In the genomic region with DNA sequence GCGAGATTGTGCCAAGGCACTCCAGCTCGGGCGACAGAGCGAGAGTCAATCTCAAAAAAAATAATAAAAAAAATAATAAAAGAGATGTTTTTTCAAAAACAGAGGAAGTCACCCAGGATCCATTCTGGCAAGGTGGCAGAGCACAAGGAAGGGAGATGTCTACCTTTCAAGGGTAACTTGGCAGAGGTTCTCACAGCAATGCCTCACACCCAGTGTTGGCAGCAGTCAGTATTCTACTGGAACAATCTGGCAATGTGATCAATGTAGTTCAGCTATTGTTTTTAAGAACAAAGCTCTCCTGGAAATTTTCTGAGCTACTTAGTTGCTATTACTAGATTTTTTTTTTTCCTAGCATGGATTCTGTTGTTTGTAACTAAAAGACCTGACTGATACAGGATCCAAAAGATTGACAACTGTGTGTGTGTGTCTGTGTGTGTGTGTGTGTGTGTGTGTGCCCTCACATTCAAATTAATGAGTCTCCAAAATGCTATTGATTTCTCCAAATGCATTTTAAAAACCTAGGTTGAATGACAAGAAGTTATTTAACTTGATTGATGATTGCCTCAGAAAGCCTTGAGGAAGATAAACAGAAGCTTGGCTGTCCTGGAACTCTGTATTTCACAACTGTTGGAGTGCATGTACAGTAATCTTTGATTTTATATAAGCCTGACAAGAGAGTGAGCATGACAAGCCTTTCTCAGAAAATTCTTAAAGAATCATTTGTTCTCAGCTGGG, we compare ENCODE assay signal across 1 cellular context.
TF ChIP-seq lines count a peak whose summit lies in the region.

No MANE protein-coding gene starts in this region.

TF ChIP-seq in HepG2, 621 proteins besides CTCF, POLR2A, EP300 and RAD21 (continued from another document and continues in another):
- no peak for TF ChIP-seq GPBP1L1 (CRISPR knock-in tag; IDR thresholded peaks at IDR 0.05)
- no peak for TF ChIP-seq SKI (IDR thresholded peaks at IDR 0.05; ENCODE audit: partially characterized antibody)
- no peak for TF ChIP-seq ZNF550 (CRISPR knock-in tag; IDR thresholded peaks at IDR 0.05; ENCODE audit: borderline replicate concordance)
- no peak for TF ChIP-seq YY1 (IDR thresholded peaks at IDR 0.05; ENCODE audit: insufficient read depth, insufficient replicate concordance, low read depth, low read length)
- no peak for TF ChIP-seq SOX13 (IDR thresholded peaks at IDR 0.05)
- peak in 1 of 2 experiments; percentile 43; a peak in 1 of 4 replicates for TF ChIP-seq SOX13 (CRISPR knock-in tag; conservative IDR thresholded peaks at IDR 0.05 in 1 of 2, IDR thresholded peaks at IDR 0.05 in 1 of 2)
- no peak for TF ChIP-seq AGO1 (IDR thresholded peaks at IDR 0.05; ENCODE audit: low read depth, low read length, poor library complexity, severe bottlenecking)
- peak; percentile 68 for TF ChIP-seq HOXA5 (CRISPR knock-in tag; IDR thresholded peaks at IDR 0.05)
- TF ChIP-seq, protein P1, sequence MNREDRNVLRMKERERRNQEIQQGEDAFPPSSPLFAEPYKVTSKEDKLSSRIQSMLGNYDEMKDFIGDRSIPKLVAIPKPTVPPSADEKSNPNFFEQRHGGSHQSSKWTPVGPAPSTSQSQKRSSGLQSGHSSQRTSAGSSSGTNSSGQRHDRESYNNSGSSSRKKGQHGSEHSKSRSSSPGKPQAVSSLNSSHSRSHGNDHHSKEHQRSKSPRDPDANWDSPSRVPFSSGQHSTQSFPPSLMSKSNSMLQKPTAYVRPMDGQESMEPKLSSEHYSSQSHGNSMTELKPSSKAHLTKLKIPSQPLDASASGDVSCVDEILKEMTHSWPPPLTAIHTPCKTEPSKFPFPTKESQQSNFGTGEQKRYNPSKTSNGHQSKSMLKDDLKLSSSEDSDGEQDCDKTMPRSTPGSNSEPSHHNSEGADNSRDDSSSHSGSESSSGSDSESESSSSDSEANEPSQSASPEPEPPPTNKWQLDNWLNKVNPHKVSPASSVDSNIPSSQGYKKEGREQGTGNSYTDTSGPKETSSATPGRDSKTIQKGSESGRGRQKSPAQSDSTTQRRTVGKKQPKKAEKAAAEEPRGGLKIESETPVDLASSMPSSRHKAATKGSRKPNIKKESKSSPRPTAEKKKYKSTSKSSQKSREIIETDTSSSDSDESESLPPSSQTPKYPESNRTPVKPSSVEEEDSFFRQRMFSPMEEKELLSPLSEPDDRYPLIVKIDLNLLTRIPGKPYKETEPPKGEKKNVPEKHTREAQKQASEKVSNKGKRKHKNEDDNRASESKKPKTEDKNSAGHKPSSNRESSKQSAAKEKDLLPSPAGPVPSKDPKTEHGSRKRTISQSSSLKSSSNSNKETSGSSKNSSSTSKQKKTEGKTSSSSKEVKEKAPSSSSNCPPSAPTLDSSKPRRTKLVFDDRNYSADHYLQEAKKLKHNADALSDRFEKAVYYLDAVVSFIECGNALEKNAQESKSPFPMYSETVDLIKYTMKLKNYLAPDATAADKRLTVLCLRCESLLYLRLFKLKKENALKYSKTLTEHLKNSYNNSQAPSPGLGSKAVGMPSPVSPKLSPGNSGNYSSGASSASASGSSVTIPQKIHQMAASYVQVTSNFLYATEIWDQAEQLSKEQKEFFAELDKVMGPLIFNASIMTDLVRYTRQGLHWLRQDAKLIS (CRISPR knock-in tag; IDR thresholded peaks at IDR 0.05) = no peak
- TF ChIP-seq ZEB1 (IDR thresholded peaks at IDR 0.05; ENCODE audit: insufficient replicate concordance, low read depth) = no peak
- TF ChIP-seq, protein P2, sequence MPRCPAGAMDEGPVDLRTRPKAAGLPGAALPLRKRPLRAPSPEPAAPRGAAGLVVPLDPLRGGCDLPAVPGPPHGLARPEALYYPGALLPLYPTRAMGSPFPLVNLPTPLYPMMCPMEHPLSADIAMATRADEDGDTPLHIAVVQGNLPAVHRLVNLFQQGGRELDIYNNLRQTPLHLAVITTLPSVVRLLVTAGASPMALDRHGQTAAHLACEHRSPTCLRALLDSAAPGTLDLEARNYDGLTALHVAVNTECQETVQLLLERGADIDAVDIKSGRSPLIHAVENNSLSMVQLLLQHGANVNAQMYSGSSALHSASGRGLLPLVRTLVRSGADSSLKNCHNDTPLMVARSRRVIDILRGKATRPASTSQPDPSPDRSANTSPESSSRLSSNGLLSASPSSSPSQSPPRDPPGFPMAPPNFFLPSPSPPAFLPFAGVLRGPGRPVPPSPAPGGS (CRISPR knock-in tag; IDR thresholded peaks at IDR 0.05) = no peak
- TF ChIP-seq RBAK (CRISPR knock-in tag; IDR thresholded peaks at IDR 0.05) = no peak
- TF ChIP-seq MIER2 (CRISPR knock-in tag; IDR thresholded peaks at IDR 0.05) = no peak
- TF ChIP-seq ZNF800 (CRISPR knock-in tag; IDR thresholded peaks at IDR 0.05) = no peak
- TF ChIP-seq ZFP36 (IDR thresholded peaks at IDR 0.05; ENCODE audit: borderline replicate concordance, low read depth, low read length, partially characterized antibody) = no peak
- no peak for TF ChIP-seq ZNF101 (CRISPR knock-in tag; IDR thresholded peaks at IDR 0.05; ENCODE audit: borderline replicate concordance, low read depth)
- TF ChIP-seq, protein P3, sequence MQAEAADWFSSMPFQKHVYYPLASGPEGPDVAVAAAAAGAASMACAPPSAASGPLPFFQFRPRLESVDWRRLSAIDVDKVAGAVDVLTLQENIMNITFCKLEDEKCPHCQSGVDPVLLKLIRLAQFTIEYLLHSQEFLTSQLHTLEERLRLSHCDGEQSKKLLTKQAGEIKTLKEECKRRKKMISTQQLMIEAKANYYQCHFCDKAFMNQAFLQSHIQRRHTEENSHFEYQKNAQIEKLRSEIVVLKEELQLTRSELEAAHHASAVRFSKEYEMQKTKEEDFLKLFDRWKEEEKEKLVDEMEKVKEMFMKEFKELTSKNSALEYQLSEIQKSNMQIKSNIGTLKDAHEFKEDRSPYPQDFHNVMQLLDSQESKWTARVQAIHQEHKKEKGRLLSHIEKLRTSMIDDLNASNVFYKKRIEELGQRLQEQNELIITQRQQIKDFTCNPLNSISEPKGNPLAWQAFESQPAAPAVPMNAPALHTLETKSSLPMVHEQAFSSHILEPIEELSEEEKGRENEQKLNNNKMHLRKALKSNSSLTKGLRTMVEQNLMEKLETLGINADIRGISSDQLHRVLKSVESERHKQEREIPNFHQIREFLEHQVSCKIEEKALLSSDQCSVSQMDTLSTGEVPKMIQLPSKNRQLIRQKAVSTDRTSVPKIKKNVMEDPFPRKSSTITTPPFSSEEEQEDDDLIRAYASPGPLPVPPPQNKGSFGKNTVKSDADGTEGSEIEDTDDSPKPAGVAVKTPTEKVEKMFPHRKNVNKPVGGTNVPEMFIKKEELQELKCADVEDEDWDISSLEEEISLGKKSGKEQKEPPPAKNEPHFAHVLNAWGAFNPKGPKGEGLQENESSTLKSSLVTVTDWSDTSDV (CRISPR knock-in tag; IDR thresholded peaks at IDR 0.05) = no peak
- TF ChIP-seq MATR3 (CRISPR knock-in tag; IDR thresholded peaks at IDR 0.05) = no peak
- TF ChIP-seq, protein P4, sequence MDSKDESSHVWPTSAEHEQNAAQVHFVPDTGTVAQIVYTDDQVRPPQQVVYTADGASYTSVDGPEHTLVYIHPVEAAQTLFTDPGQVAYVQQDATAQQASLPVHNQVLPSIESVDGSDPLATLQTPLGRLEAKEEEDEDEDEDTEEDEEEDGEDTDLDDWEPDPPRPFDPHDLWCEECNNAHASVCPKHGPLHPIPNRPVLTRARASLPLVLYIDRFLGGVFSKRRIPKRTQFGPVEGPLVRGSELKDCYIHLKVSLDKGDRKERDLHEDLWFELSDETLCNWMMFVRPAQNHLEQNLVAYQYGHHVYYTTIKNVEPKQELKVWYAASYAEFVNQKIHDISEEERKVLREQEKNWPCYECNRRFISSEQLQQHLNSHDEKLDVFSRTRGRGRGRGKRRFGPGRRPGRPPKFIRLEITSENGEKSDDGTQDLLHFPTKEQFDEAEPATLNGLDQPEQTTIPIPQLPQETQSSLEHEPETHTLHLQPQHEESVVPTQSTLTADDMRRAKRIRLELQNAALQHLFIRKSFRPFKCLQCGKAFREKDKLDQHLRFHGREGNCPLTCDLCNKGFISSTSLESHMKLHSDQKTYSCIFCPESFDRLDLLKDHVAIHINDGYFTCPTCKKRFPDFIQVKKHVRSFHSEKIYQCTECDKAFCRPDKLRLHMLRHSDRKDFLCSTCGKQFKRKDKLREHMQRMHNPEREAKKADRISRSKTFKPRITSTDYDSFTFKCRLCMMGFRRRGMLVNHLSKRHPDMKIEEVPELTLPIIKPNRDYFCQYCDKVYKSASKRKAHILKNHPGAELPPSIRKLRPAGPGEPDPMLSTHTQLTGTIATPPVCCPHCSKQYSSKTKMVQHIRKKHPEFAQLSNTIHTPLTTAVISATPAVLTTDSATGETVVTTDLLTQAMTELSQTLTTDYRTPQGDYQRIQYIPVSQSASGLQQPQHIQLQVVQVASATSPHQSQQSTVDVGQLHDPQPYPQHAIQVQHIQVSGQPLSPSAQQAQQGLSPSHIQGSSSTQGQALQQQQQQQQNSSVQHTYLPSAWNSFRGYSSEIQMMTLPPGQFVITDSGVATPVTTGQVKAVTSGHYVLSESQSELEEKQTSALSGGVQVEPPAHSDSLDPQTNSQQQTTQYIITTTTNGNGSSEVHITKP (CRISPR knock-in tag; IDR thresholded peaks at IDR 0.05; ENCODE audit: low read depth) = no peak
- no peak for TF ChIP-seq POLR2G (IDR thresholded peaks at IDR 0.05; ENCODE audit: low read depth, low read length)
- no peak for TF ChIP-seq ZNF749 (CRISPR knock-in tag; IDR thresholded peaks at IDR 0.05; ENCODE audit: borderline replicate concordance)
- no peak for TF ChIP-seq ZFYVE20 (CRISPR knock-in tag; IDR thresholded peaks at IDR 0.05; ENCODE audit: borderline replicate concordance, low read depth)
- TF ChIP-seq, protein P5, sequence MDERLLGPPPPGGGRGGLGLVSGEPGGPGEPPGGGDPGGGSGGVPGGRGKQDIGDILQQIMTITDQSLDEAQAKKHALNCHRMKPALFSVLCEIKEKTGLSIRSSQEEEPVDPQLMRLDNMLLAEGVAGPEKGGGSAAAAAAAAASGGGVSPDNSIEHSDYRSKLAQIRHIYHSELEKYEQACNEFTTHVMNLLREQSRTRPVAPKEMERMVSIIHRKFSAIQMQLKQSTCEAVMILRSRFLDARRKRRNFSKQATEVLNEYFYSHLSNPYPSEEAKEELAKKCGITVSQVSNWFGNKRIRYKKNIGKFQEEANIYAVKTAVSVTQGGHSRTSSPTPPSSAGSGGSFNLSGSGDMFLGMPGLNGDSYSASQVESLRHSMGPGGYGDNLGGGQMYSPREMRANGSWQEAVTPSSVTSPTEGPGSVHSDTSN (CRISPR knock-in tag; IDR thresholded peaks at IDR 0.05) = 0 out of 2 replicates have a peak, but pooled peaks have one; percentile 33
- TF ChIP-seq ZNF484 (CRISPR knock-in tag; IDR thresholded peaks at IDR 0.05; ENCODE audit: borderline replicate concordance, low read depth) = no peak
- no peak for TF ChIP-seq RFXANK (CRISPR knock-in tag; IDR thresholded peaks at IDR 0.05)
- TF ChIP-seq, protein P6, sequence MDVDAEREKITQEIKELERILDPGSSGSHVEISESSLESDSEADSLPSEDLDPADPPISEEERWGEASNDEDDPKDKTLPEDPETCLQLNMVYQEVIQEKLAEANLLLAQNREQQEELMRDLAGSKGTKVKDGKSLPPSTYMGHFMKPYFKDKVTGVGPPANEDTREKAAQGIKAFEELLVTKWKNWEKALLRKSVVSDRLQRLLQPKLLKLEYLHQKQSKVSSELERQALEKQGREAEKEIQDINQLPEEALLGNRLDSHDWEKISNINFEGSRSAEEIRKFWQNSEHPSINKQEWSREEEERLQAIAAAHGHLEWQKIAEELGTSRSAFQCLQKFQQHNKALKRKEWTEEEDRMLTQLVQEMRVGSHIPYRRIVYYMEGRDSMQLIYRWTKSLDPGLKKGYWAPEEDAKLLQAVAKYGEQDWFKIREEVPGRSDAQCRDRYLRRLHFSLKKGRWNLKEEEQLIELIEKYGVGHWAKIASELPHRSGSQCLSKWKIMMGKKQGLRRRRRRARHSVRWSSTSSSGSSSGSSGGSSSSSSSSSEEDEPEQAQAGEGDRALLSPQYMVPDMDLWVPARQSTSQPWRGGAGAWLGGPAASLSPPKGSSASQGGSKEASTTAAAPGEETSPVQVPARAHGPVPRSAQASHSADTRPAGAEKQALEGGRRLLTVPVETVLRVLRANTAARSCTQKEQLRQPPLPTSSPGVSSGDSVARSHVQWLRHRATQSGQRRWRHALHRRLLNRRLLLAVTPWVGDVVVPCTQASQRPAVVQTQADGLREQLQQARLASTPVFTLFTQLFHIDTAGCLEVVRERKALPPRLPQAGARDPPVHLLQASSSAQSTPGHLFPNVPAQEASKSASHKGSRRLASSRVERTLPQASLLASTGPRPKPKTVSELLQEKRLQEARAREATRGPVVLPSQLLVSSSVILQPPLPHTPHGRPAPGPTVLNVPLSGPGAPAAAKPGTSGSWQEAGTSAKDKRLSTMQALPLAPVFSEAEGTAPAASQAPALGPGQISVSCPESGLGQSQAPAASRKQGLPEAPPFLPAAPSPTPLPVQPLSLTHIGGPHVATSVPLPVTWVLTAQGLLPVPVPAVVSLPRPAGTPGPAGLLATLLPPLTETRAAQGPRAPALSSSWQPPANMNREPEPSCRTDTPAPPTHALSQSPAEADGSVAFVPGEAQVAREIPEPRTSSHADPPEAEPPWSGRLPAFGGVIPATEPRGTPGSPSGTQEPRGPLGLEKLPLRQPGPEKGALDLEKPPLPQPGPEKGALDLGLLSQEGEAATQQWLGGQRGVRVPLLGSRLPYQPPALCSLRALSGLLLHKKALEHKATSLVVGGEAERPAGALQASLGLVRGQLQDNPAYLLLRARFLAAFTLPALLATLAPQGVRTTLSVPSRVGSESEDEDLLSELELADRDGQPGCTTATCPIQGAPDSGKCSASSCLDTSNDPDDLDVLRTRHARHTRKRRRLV (CRISPR knock-in tag; IDR thresholded peaks at IDR 0.05) = no peak
- no peak for TF ChIP-seq HNRNPK (IDR thresholded peaks at IDR 0.05; ENCODE audit: low read depth, low read length, poor library complexity, severe bottlenecking)
- TF ChIP-seq MIXL1 (CRISPR knock-in tag; IDR thresholded peaks at IDR 0.05) = 0 out of 2 replicates have a peak, but pooled peaks have one; percentile 55
- TF ChIP-seq AHR (CRISPR knock-in tag; IDR thresholded peaks at IDR 0.05) = no peak
- TF ChIP-seq HDAC1 (CRISPR knock-in tag; IDR thresholded peaks at IDR 0.05) = no peak
- TF ChIP-seq SMC3 (IDR thresholded peaks at IDR 0.05; ENCODE audit: low read length) = no peak
- TF ChIP-seq ZNF589 (CRISPR knock-in tag; conservative IDR thresholded peaks at IDR 0.05) = no peak
- no peak for TF ChIP-seq ASH2L (IDR thresholded peaks at IDR 0.05; ENCODE audit: insufficient read length, low read depth, low read length)
